21 cellular contexts compared by ENCODE assay signal in genomic region chr1:153238536-153238935, GRCh38. TPM values are rescaled to one million over a fixed set of nuclear protein-coding genes. Genes with fewer than 3 reads are reported as not detected.
DNase-seq lines count a peak whose midpoint lies in the region; ATAC-seq and TF ChIP-seq lines count a peak whose summit lies in the region.
"Had no signal": no experiment of that assay in that cellular context is flagged by ENCODE, and none has a peak within 500 bp of the region (broad histone marks: within the 10 kb centered on the region; RNA-seq: fewer than 3 reads in every experiment).

No MANE protein-coding gene starts in this region.

- CTCF ChIA-PET in HCT116 (lab: Charles Lee) (interaction anchor here (0.6 to 2.2 kb wide), 2 partner anchors 10 to 333 kb away, joined by 3 to 8 read pairs; no protein-coding TSS in a partner anchor), WTC11 (lab: Charles Lee) (interaction anchor here (0.7 to 4.3 kb wide), 5 partner anchors 23 to 278 kb away, joined by 3 to 30 read pairs (median 5); partner anchors contain the start of gene PGLYRP3)

- no peaks in the 10 kb centered on the region; the same call in 1 of the 2 replicates for H3K27me3 Mint-ChIP-seq in WTC11 (ENCODE audit: low read depth)

- H3K9ac ChIP-seq in DND-41 (ENCODE audit: low read depth, low read length) = no peak overlapping the region
- H3K9ac ChIP-seq in HCT116 (ENCODE audit: low read length) = no peak overlapping the region

- TF ChIP-seq CTCF in DND-41 (IDR thresholded peaks at IDR 0.05; ENCODE audit: borderline replicate concordance, extremely low read depth, low read length, poor library complexity, severe bottlenecking) (peak; percentile 15), HCT116 (IDR thresholded peaks at IDR 0.05 in 2 of 3, conservative IDR thresholded peaks at IDR 0.05 in 1 of 3; ENCODE audit: borderline replicate concordance in 1 of 3, insufficient read depth in 1 of 3, low read depth in 2 of 3, low read length in 2 of 3) (peak; percentile 29 to 48 (median 41); a peak in 5 of 6 replicates), WTC11 (IDR thresholded peaks at IDR 0.05) (no peak), mucosa of descending colon (IDR thresholded peaks at IDR 0.05) (no peak), upper lobe of right lung (IDR thresholded peaks at IDR 0.05) (no peak)

- H3K4me1 Mint-ChIP-seq in WTC11 = no peaks in the 10 kb centered on the region
- H3K4me1 Mint-ChIP-seq: activated B cell treated with CpG ODN at 0.5 μM for 24 hours had no signal

- no peak for ATAC-seq in DND-41 (ENCODE audit: insufficient read depth, low read depth)
- ATAC-seq in HCT116 = peak; percentile 86
- ATAC-seq in WTC11 = peak; percentile 74
- ATAC-seq in mucosa of descending colon = peak; percentile 57
- no peak for ATAC-seq in GM19397 (IDR thresholded peaks at IDR 0.05; ENCODE audit: unreplicated experiment)
- ATAC-seq in HG03378 (IDR thresholded peaks at IDR 0.05; ENCODE audit: unreplicated experiment) = no peak
- no peak for ATAC-seq in upper lobe of right lung
- ATAC-seq: activated naive CD4-positive, alpha-beta T cell treated with anti-CD3 and anti-CD28 coated beads, Interleukin-2, amount 50 U/mL, for 72 hours had no signal

- H3K9me3 ChIP-seq in DND-41 (ENCODE audit: insufficient read depth, low read length, severe bottlenecking) = no peaks in the 10 kb centered on the region
- no peaks in the 10 kb centered on the region for H3K9me3 ChIP-seq in HCT116 (ENCODE audit: control insufficient read depth in 1 of 2, insufficient read depth in 1 of 2, low read depth in 1 of 2, low read length in 2 of 2)
- no peaks in the 10 kb centered on the region for H3K9me3 ChIP-seq in mucosa of descending colon
- H3K9me3 ChIP-seq in upper lobe of right lung = no peaks in the 10 kb centered on the region
- H3K9me3 ChIP-seq: SJSA1, spleen had no signal

- H3K9me3 Mint-ChIP-seq in WTC11 = 0 out of 2 replicates have a peak, but pooled peaks cover 3% of the 10 kb centered on the region
- H3K9me3 Mint-ChIP-seq: activated B cell treated with CpG ODN at 0.5 μM for 24 hours; activated naive CD4-positive, alpha-beta T cell treated with anti-CD3 and anti-CD28 coated beads, Interleukin-2, amount 50 U/mL, for 72 hours had no signal

- H3K4me1 ChIP-seq in DND-41 (ENCODE audit: insufficient read depth, low read length) (no peaks in the 10 kb centered on the region), HCT116 (ENCODE audit: control insufficient read depth in 1 of 2, insufficient read depth in 2 of 2, low read length in 2 of 2) (no peaks in the 10 kb centered on the region), mucosa of descending colon (ENCODE audit: low read depth) (no peaks in the 10 kb centered on the region), upper lobe of right lung (no peaks in the 10 kb centered on the region)
- H3K4me1 ChIP-seq: SJSA1, spleen had no signal

- H3K36me3 ChIP-seq in DND-41 (ENCODE audit: insufficient read depth, low read length) (no peaks in the 10 kb centered on the region), HCT116 (ENCODE audit: control insufficient read depth in 1 of 2, insufficient read depth in 2 of 2, low read length in 2 of 2) (no peaks in the 10 kb centered on the region), mucosa of descending colon (ENCODE audit: low read depth) (no peaks in the 10 kb centered on the region), upper lobe of right lung (no peaks in the 10 kb centered on the region)
- H3K36me3 ChIP-seq: SJSA1, spleen had no signal

- H2AFZ ChIP-seq in DND-41 (ENCODE audit: low read depth, low read length) (no peak overlapping the region), HCT116 (ENCODE audit: low read depth, low read length, poor library complexity, severe bottlenecking) (no peak overlapping the region)

- no peak for TF ChIP-seq POLR2A in HCT116 (IDR thresholded peaks at IDR 0.05; ENCODE audit: borderline replicate concordance, extremely low read depth, insufficient read depth, insufficient read length)

- no peak overlapping the region for H3K27ac Mint-ChIP-seq in WTC11
- H3K27ac Mint-ChIP-seq: activated B cell treated with CpG ODN at 0.5 μM for 24 hours; activated naive CD4-positive, alpha-beta T cell treated with anti-CD3 and anti-CD28 coated beads, Interleukin-2, amount 50 U/mL, for 72 hours had no signal

- H4K20me1 ChIP-seq in DND-41 (ENCODE audit: insufficient read depth, low read length) (no peaks in the 10 kb centered on the region), HCT116 (ENCODE audit: insufficient read depth) (no peaks in the 10 kb centered on the region)

- H3K4me3 Mint-ChIP-seq in WTC11 = no peak overlapping the region
- H3K4me3 Mint-ChIP-seq: activated B cell treated with CpG ODN at 0.5 μM for 24 hours had no signal

- H3K27ac ChIP-seq in DND-41 (ENCODE audit: low read length) (no peak overlapping the region), HCT116 (ENCODE audit: low read depth, low read length) (no peak overlapping the region), upper lobe of right lung (no peak overlapping the region)
- H3K27ac ChIP-seq: SJSA1, spleen had no signal

- no TSS peak for BruUV-seq in HCT116 (replicated peaks; lab: Mats Ljungman, UMichigan)

- TF ChIP-seq RAD21 in HCT116 (IDR thresholded peaks at IDR 0.05; ENCODE audit: low read depth) = peak; percentile 35

- RAD21 ChIA-PET in HCT116 (lab: Charles Lee; ENCODE audit: low non-redundant PET in 1 of 2, low total read pairs in 2 of 2, uncharacterized antibody in 2 of 2, unreplicated experiment in 2 of 2) = no interaction called here

- POLR2A ChIA-PET in HCT116 (lab: Charles Lee) = no interaction called here
- POLR2A ChIA-PET in WTC11 (lab: Charles Lee) = interaction anchor here (1.2 kb wide), 1 partner anchor 24 kb away, joined by 3 read pairs; no protein-coding TSS in a partner anchor

- H3K79me2 ChIP-seq in DND-41 (ENCODE audit: insufficient read depth, low read length) (no peaks in the 10 kb centered on the region), HCT116 (ENCODE audit: insufficient read depth, low read length) (no peaks in the 10 kb centered on the region)

- no peak overlapping the region for H3K4me3 ChIP-seq in DND-41 (ENCODE audit: low read depth in 1 of 2, low read length in 2 of 2)
- no peak overlapping the region for H3K4me3 ChIP-seq in HCT116 (replicated peaks in 1 of 2; ENCODE audit: low read depth in 1 of 2, low read length in 2 of 2)
- H3K4me3 ChIP-seq in mucosa of descending colon = no peak overlapping the region
- H3K4me3 ChIP-seq in upper lobe of right lung = no peak overlapping the region
- H3K4me3 ChIP-seq: SJSA1, spleen had no signal

- intact Hi-C loops in HCT116 (cut with micrococcal nuclease) = loop anchor here (5.0 kb wide), 1 partner anchor 39 kb away; no protein-coding TSS in a partner anchor
- intact Hi-C loops in mucosa of descending colon (cut with DNase I, micrococcal nuclease) = no loop called here
- intact Hi-C loops in upper lobe of right lung (cut with DNase I) = no loop called here

- DNase-seq in DND-41 = no peak
- DNase-seq in HCT116 (ENCODE audit: low read depth, low spot score) = peak; percentile 4
- DNase-seq in WTC11 (ENCODE audit: low spot score) = no peak
- DNase-seq in mucosa of descending colon = no peak
- no peak for DNase-seq in NCI-H1930 (lab: John Stamatoyannopoulos, UW)
- no peak for DNase-seq in upper lobe of right lung
- DNase-seq: activated B cell treated with CpG ODN at 0.5 μM for 24 hours; activated CD8-positive, alpha-beta memory T cell treated with anti-CD3 and anti-CD28 coated beads, Interleukin-2, amount 50 U/mL, for 4 hours; NCI-H526 treated with DMSO at 0.1 percent for 48 hours; spleen had no signal

- no peaks in the 10 kb centered on the region for H3K36me3 Mint-ChIP-seq in WTC11
- H3K36me3 Mint-ChIP-seq: activated naive CD4-positive, alpha-beta T cell treated with anti-CD3 and anti-CD28 coated beads, Interleukin-2, amount 50 U/mL, for 72 hours had no signal

- H3K4me2 ChIP-seq in DND-41 (ENCODE audit: insufficient read depth, low read length) = no peak overlapping the region
- H3K4me2 ChIP-seq in HCT116 (ENCODE audit: low read length) = no peak overlapping the region

- H3K27me3 ChIP-seq in DND-41 (ENCODE audit: insufficient read depth, low read length, poor library complexity) (peaks cover 6% of the 10 kb centered on the region), HCT116 (ENCODE audit: insufficient read depth, low read length) (peaks cover 10% of the 10 kb centered on the region; the same call in 1 of the 2 replicates), upper lobe of right lung (peaks cover 5% of the 10 kb centered on the region)

- no peaks in the 10 kb centered on the region; the same call in 1 of the 2 replicates for H3K9me2 ChIP-seq in HCT116 (ENCODE audit: insufficient read depth)

TF ChIP-seq in HCT116, 20 proteins besides CTCF, POLR2A, EP300 and RAD21:
- TF ChIP-seq CEBPB (IDR thresholded peaks at IDR 0.05; ENCODE audit: low read depth) (no peak), ELF1 (IDR thresholded peaks at IDR 0.05; ENCODE audit: borderline replicate concordance, low read depth) (no peak)

TF ChIP-seq in WTC11, 78 proteins besides CTCF, POLR2A, EP300 and RAD21:
- TF ChIP-seq USF1 (CRISPR knock-in tag; IDR thresholded peaks at IDR 0.05) (peak; percentile 29; the same call in 1 of the 2 replicates), RELA (CRISPR knock-in tag; IDR thresholded peaks at IDR 0.05; ENCODE audit: borderline replicate concordance) (no peak)

RNA-seq across cellular contexts. Expression of gene LORICRIN, which starts 21.0 kb away (rescaled TPM):
- total RNA-seq in HCT116 (2021; ENCODE audit: unreplicated experiment) (not detected), WTC11 (2021) (not detected in 3 replicates), mucosa of descending colon (not detected), upper lobe of right lung (not detected)
- polyA plus RNA-seq in HCT116 (2012) = not detected in 2 replicates
- total RNA-seq: activated naive CD4-positive, alpha-beta T cell treated with anti-CD3 and anti-CD28 coated beads, Interleukin-2, amount 50 U/mL, for 72 hours; cardiac septum; endothelial cell of umbilical vein; H4; HT1080; omental fat pad; SJSA1; spleen had no signal
- polyA plus RNA-seq: endothelial cell of umbilical vein had no signal

RNA-seq across cellular contexts. Expression of gene PRR9, which starts 21.2 kb away (rescaled TPM):
- not detected for total RNA-seq in HCT116 (2021; ENCODE audit: unreplicated experiment)
- polyA plus RNA-seq in HCT116 (2012) = not detected in 2 replicates
- total RNA-seq in WTC11 (2021) = not detected in 3 replicates
- not detected for total RNA-seq in mucosa of descending colon
- total RNA-seq in upper lobe of right lung = not detected
- total RNA-seq: activated B cell treated with CpG ODN at 0.5 μM for 24 hours; activated naive CD4-positive, alpha-beta T cell treated with anti-CD3 and anti-CD28 coated beads, Interleukin-2, amount 50 U/mL, for 72 hours; cardiac septum; endothelial cell of umbilical vein; H4; SJSA1; spleen had no signal
- polyA plus RNA-seq: endothelial cell of umbilical vein, spleen had no signal

RNA-seq across cellular contexts. Expression of gene LELP1, which starts 35.3 kb away (rescaled TPM):
- total RNA-seq in HCT116 (2021; ENCODE audit: unreplicated experiment) (not detected), WTC11 (2021) (not detected in 3 replicates), mucosa of descending colon (not detected), upper lobe of right lung (not detected)
- not detected in 2 replicates for polyA plus RNA-seq in HCT116 (2012)
- total RNA-seq: activated B cell treated with CpG ODN at 0.5 μM for 24 hours; activated naive CD4-positive, alpha-beta T cell treated with anti-CD3 and anti-CD28 coated beads, Interleukin-2, amount 50 U/mL, for 72 hours; cardiac septum; endothelial cell of umbilical vein; H4; HT1080; lower leg skin; omental fat pad; SJSA1; spleen; temporal lobe had no signal
- polyA plus RNA-seq: endothelial cell of umbilical vein, spleen had no signal

Comparison
In these comparisons a context has a peak if more than half of its experiments do, and no peak if none do; other contexts are left out.
1. ATAC-seq: peak in HCT116 (single experiment), WTC11 (single experiment) and mucosa of descending colon (single experiment); none in DND-41 (single experiment), GM19397 (single experiment), HG03378 (single experiment) and upper lobe of right lung (single experiment).
2. CTCF ChIP-seq: peak in DND-41 (single experiment) and HCT116 (3 of 3); none in WTC11 (single experiment), mucosa of descending colon (single experiment) and upper lobe of right lung (single experiment).